ENCODE assay signal across 13 cellular contexts in the genomic region with DNA sequence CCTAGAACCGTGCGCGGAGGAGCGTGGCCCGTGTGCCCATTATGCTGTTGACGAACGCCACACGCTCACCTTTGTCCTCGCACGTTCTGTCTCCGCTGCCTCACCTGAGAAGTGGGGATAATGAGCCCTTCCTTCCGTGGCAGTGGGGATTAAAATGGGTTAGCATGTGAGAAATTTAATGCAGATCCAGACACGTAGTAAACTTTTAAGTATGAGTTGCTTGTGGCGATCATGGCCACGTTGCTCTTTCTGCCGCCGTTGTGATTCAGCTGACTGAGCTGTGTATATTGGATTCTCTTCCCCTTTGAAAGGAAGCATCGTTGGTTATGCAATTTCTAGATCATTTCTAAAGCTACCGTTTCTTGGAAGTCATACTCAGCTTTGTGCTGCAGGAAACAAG. TPM values are rescaled to one million over a fixed set of nuclear protein-coding genes. Genes with fewer than 3 reads are reported as not detected.
A peak's percentile ranks its signal among the peaks of the same experiment; 100 is the strongest.
DNase-seq lines count a peak whose midpoint lies in the region; ATAC-seq, FAIRE-seq and TF ChIP-seq lines count a peak whose summit lies in the region.
"Had no signal": no experiment of that assay in that cellular context is flagged by ENCODE, and none has a peak within 500 bp of the region (broad histone marks: within the 10 kb centered on the region; RNA-seq: fewer than 3 reads in every experiment).

No MANE protein-coding gene starts in this region.

- peaks cover 53% of the 10 kb centered on the region for H3K4me1 ChIP-seq in CD4-positive, CD25-positive, alpha-beta regulatory T cell (ENCODE audit: control insufficient read depth, insufficient read depth, low read length, poor library complexity, severe bottlenecking)
- H3K4me1 ChIP-seq in K562 (replicated peaks in 1 of 2; ENCODE audit: control insufficient read depth in 2 of 2, insufficient read depth in 2 of 2, low read length in 2 of 2) = peaks cover 28 to 42% of the 10 kb centered on the region in 2 experiments
- peaks cover 46 to 49% of the 10 kb centered on the region in 2 donors for H3K4me1 ChIP-seq in mucosa of rectum (ENCODE audit: control insufficient read depth in 2 of 2, insufficient read depth in 2 of 2, low read length in 2 of 2)
- H3K4me1 ChIP-seq in mesendoderm (ENCODE audit: control insufficient read depth, low read depth, low read length) = peaks cover 6% of the 10 kb centered on the region
- H3K4me1 ChIP-seq in H9 (ENCODE audit: insufficient read depth, low read length) = no peaks in the 10 kb centered on the region

- peak overlapping the region; percentile 69 for H3K27ac ChIP-seq in CD4-positive, CD25-positive, alpha-beta regulatory T cell (ENCODE audit: insufficient read depth, low read length, poor library complexity, severe bottlenecking)
- H3K27ac ChIP-seq in K562 (ENCODE audit: extremely low read depth, low read depth, low read length) = no peak overlapping the region
- H3K27ac ChIP-seq in mucosa of rectum (ENCODE audit: low read depth in 2 of 2, low read length in 2 of 2) = peak overlapping the region; percentile 88 to 91
- H3K27ac ChIP-seq in mesendoderm (ENCODE audit: low read depth, low read length) = no peak overlapping the region
- H3K27ac ChIP-seq in H9 (ENCODE audit: insufficient read length, low read depth, low read length) = no peak overlapping the region
- H3K27ac ChIP-seq: psoas muscle had no signal

- H4K5ac ChIP-seq in mesendoderm (ENCODE audit: low read length) (no peak overlapping the region), H9 (ENCODE audit: insufficient read length, low read depth, low read length) (no peak overlapping the region)

- H4K20me1 ChIP-seq in K562 (replicated peaks; ENCODE audit: control insufficient read depth, insufficient read depth, low read length) (peaks cover 62% of the 10 kb centered on the region), H9 (ENCODE audit: control insufficient read depth, insufficient read depth, insufficient read length) (peaks cover 5% of the 10 kb centered on the region)

- H3K36me3 ChIP-seq in CD4-positive, CD25-positive, alpha-beta regulatory T cell (ENCODE audit: control insufficient read depth, insufficient read depth, low read length) = peaks cover 17% of the 10 kb centered on the region
- H3K36me3 ChIP-seq in K562 (ENCODE audit: control insufficient read depth, insufficient read depth, low read length) (peaks cover 86% of the 10 kb centered on the region; the same call in 2 of the 3 replicates), mucosa of rectum (ENCODE audit: control insufficient read depth in 2 of 2, insufficient read depth in 2 of 2, low read length in 2 of 2) (peaks cover 22 to 24% of the 10 kb centered on the region in 2 donors), mesendoderm (ENCODE audit: control insufficient read depth, insufficient read depth, low read length) (no peaks in the 10 kb centered on the region)

- H2BK12ac ChIP-seq in H9 (ENCODE audit: insufficient read length, low read depth, low read length) = no peak overlapping the region

- H2BK120ac ChIP-seq in mesendoderm (ENCODE audit: low read depth, low read length) = no peak overlapping the region
- H2BK120ac ChIP-seq in H9 (ENCODE audit: low read depth, low read length, poor library complexity, severe bottlenecking) = no peak overlapping the region

- no peak overlapping the region for H2AK5ac ChIP-seq in mesendoderm (ENCODE audit: low read length)
- H2AK5ac ChIP-seq in H9 (ENCODE audit: insufficient read length, low read length) = no peak overlapping the region

- H3K4me2 ChIP-seq in K562 (ENCODE audit: insufficient read depth, low read length) (no peak overlapping the region), mesendoderm (ENCODE audit: low read length) (no peak overlapping the region), H9 (ENCODE audit: insufficient read depth, insufficient read length, low read length) (no peak overlapping the region)

- H2BK15ac ChIP-seq in mesendoderm (replicated peaks; ENCODE audit: low read depth) (no peak overlapping the region), H9 (ENCODE audit: low read depth, low read length) (no peak overlapping the region)

- H2BK5ac ChIP-seq in mesendoderm (ENCODE audit: low read length) (no peak overlapping the region), H9 (ENCODE audit: insufficient read length, low read length) (no peak overlapping the region)

- TF ChIP-seq EP300 in K562 (IDR thresholded peaks at IDR 0.05; ENCODE audit: low read length) = no peak

- peaks cover 20 to 81% (median 69%) of the 10 kb centered on the region in 4 donors for H3K4me1 Mint-ChIP-seq in CD4-positive, CD25-positive, alpha-beta regulatory T cell
- H3K4me1 Mint-ChIP-seq in H9 = peaks cover 20 to 29% of the 10 kb centered on the region in 2 experiments

- peak in 1 of 3 donors; percentile 77 for DNase-seq in CD4-positive, CD25-positive, alpha-beta regulatory T cell
- DNase-seq in NOMO-1 treated with DMSO at 0.1 percent for 48 hours (lab: John Stamatoyannopoulos, UW; ENCODE audit: unreplicated experiment) = peak; percentile 94
- DNase-seq in K562 (ENCODE audit: extremely low read depth in 1 of 4, low spot score in 3 of 4) = no peak
- DNase-seq in mesendoderm = no peak
- DNase-seq in H9 = no peak
- DNase-seq in GOT3 (lab: John Stamatoyannopoulos, UW) = no peak
- DNase-seq in kidney glomerular epithelial cell (lab: John Stamatoyannopoulos, UW) = no peak
- DNase-seq: activated CD4-positive, CD25-positive, alpha-beta regulatory T cell; NCI-H2029; PC-3; psoas muscle had no signal

- H3K9me3 Mint-ChIP-seq in CD4-positive, CD25-positive, alpha-beta regulatory T cell = no peaks in the 10 kb centered on the region
- H3K9me3 Mint-ChIP-seq in H9 = no peaks in the 10 kb centered on the region

- no peak overlapping the region for H3K14ac ChIP-seq in H9 (ENCODE audit: insufficient read depth, low read length)

- H3K4me3 ChIP-seq in CD4-positive, CD25-positive, alpha-beta regulatory T cell (ENCODE audit: low read depth, low read length) = peak overlapping the region; percentile 77
- H3K4me3 ChIP-seq in K562 = no peak overlapping the region
- no peak overlapping the region for H3K4me3 ChIP-seq in mucosa of rectum (ENCODE audit: low read length in 2 of 2)
- no peak overlapping the region for H3K4me3 ChIP-seq in mesendoderm (ENCODE audit: low read length)
- H3K4me3 ChIP-seq: GM12878, psoas muscle had no signal

- TF ChIP-seq POLR2A in K562 (conservative IDR thresholded peaks at IDR 0.05) = no peak

- no peaks in the 10 kb centered on the region for H3K27me3 ChIP-seq in CD4-positive, CD25-positive, alpha-beta regulatory T cell (ENCODE audit: control insufficient read depth, insufficient read depth, low read length)
- H3K27me3 ChIP-seq in K562 (ENCODE audit: control insufficient read depth in 2 of 2, insufficient read depth in 2 of 2, low read length in 2 of 2) (no peaks in the 10 kb centered on the region), mucosa of rectum (ENCODE audit: control insufficient read depth in 2 of 2, insufficient read depth in 2 of 2, low read length in 2 of 2) (no peaks in the 10 kb centered on the region), mesendoderm (ENCODE audit: insufficient read depth, low read length, poor library complexity) (no peaks in the 10 kb centered on the region), H9 (ENCODE audit: insufficient read depth, low read length) (no peaks in the 10 kb centered on the region)

- WGBS in K562 (ENCODE audit: insufficient coverage, low coverage, missing lambda C conversion rate) = 77% methylated on average over 18 of the region's 19 CpGs
- WGBS in mesendoderm (ENCODE audit: extremely low coverage, insufficient coverage, low lambda C conversion rate) = no CpG with 5 or more reads among the region's 19 CpGs
- no CpG with 5 or more reads among the region's 19 CpGs for WGBS in H9 (ENCODE audit: extremely low coverage, insufficient read length, low lambda C conversion rate)

- H2AFZ ChIP-seq in K562 (ENCODE audit: low read depth, low read length) (no peak overlapping the region), H9 (ENCODE audit: low read length) (no peak overlapping the region)

- peaks cover 15% of the 10 kb centered on the region for H3K9me1 ChIP-seq in K562 (ENCODE audit: control insufficient read depth, insufficient read depth, low read length)

- H3K9ac ChIP-seq in K562 (ENCODE audit: insufficient read depth in 1 of 2, low read depth in 2 of 2, low read length in 2 of 2) (peak overlapping the region in 1 of 2 experiments; percentile 75; a peak in 1 of 4 replicates), mucosa of rectum (ENCODE audit: low read depth in 1 of 2, low read length in 2 of 2) (peak overlapping the region in 1 of 2 donors; percentile 60), mesendoderm (ENCODE audit: low read length) (no peak overlapping the region), H9 (ENCODE audit: extremely low read depth, insufficient read length, low read length) (no peak overlapping the region)

- H4K8ac ChIP-seq in mesendoderm (ENCODE audit: low read depth, low read length) (no peak overlapping the region), H9 (replicated peaks; ENCODE audit: insufficient read length, low read depth, low read length) (no peak overlapping the region)

- no peak for TF ChIP-seq RAD21 in K562 (CRISPR knock-in tag; conservative IDR thresholded peaks at IDR 0.05 in 1 of 2, IDR thresholded peaks at IDR 0.05 in 1 of 2)

- CTCF ChIA-PET in K562 (lab: Yijun Ruan, JAX; ENCODE audit: low intra/inter-chr PET ratio) = no interaction called here

- H3K23ac ChIP-seq in mesendoderm (ENCODE audit: low read length) (no peak overlapping the region), H9 (ENCODE audit: insufficient read length, low read depth, low read length) (no peak overlapping the region)

- in situ Hi-C loops in K562 (cut with MboI) = no loop called here

- H3K4me3 Mint-ChIP-seq in CD4-positive, CD25-positive, alpha-beta regulatory T cell = peak overlapping the region; percentile 48 to 88 (median 84)
- no peak overlapping the region for H3K4me3 Mint-ChIP-seq in H9

- H3K79me2 ChIP-seq in K562 (ENCODE audit: control insufficient read depth, insufficient read depth, low read length) (peaks cover 85% of the 10 kb centered on the region), mesendoderm (ENCODE audit: control insufficient read depth, insufficient read depth, low read length) (no peaks in the 10 kb centered on the region), H9 (ENCODE audit: insufficient read depth, low read length) (no peaks in the 10 kb centered on the region; the same call in 1 of the 2 replicates)

- no peak for TF ChIP-seq CTCF in K562 (IDR thresholded peaks at IDR 0.05 in 2 of 3, conservative IDR thresholded peaks at IDR 0.05 in 1 of 3; ENCODE audit: insufficient read depth in 2 of 3, low read depth in 1 of 3, low read length in 3 of 3)
- no peak for TF ChIP-seq CTCF in H9 (conservative IDR thresholded peaks at IDR 0.05)

- no peak overlapping the region for H3T11ph ChIP-seq in H9 (ENCODE audit: low read length)

- FAIRE-seq in K562 (lab: Jason Lieb, UNC) = no peak

- no peaks in the 10 kb centered on the region for H3K23me2 ChIP-seq in H9 (ENCODE audit: insufficient read length, low read depth, low read length, poor library complexity, severe bottlenecking)

- no peaks in the 10 kb centered on the region for H3K79me1 ChIP-seq in mesendoderm (ENCODE audit: low read length)
- no peaks in the 10 kb centered on the region for H3K79me1 ChIP-seq in H9 (ENCODE audit: insufficient read depth, low read depth, low read length, poor library complexity, severe bottlenecking)

- no peak overlapping the region for H3K18ac ChIP-seq in mesendoderm (ENCODE audit: low read length)
- no peak overlapping the region for H3K18ac ChIP-seq in H9 (ENCODE audit: insufficient read length, low read depth, low read length)

- H3K4ac ChIP-seq in mesendoderm (ENCODE audit: low read depth, low read length) (no peak overlapping the region), H9 (ENCODE audit: low read depth, low read length) (no peak overlapping the region)

- POLR2A ChIA-PET in K562 (lab: Yijun Ruan, JAX) = interaction anchor here (0.7 to 3.1 kb wide), 8 partner anchors 8 to 58 kb away, joined by 3 to 28 read pairs (median 5); partner anchors contain the start of gene TBC1D14

- intact Hi-C loops in K562 (cut with micrococcal nuclease) = no loop called here

- no peak for ATAC-seq in CD4-positive, CD25-positive, alpha-beta regulatory T cell (ENCODE audit: low read depth in 2 of 2)
- ATAC-seq in K562 = no peak
- ATAC-seq: PC-3 had no signal

- H2BK20ac ChIP-seq in H9 (ENCODE audit: low read depth, low read length, poor library complexity, severe bottlenecking) = no peak overlapping the region

- H3K56ac ChIP-seq in mesendoderm (ENCODE audit: low read length) (no peak overlapping the region), H9 (ENCODE audit: insufficient read length, low read depth, low read length) (no peak overlapping the region)

- peak overlapping the region; percentile 88 to 96 (median 94) for H3K27ac Mint-ChIP-seq in CD4-positive, CD25-positive, alpha-beta regulatory T cell
- H3K27ac Mint-ChIP-seq in H9 = 0 out of 7 replicates have a peak overlapping the region, but pooled peaks of 1 of the 3 experiments have one; percentile 27

- H3K27me3 Mint-ChIP-seq in CD4-positive, CD25-positive, alpha-beta regulatory T cell = no peaks in the 10 kb centered on the region
- no peaks in the 10 kb centered on the region for H3K27me3 Mint-ChIP-seq in H9 (ENCODE audit: low read depth)

- no peaks in the 10 kb centered on the region for H3K9me3 ChIP-seq in CD4-positive, CD25-positive, alpha-beta regulatory T cell (ENCODE audit: control insufficient read depth in 2 of 2, low read length in 2 of 2)
- no peaks in the 10 kb centered on the region for H3K9me3 ChIP-seq in K562 (replicated peaks; ENCODE audit: control insufficient read depth, insufficient read depth, low read depth, low read length)
- H3K9me3 ChIP-seq in mucosa of rectum (ENCODE audit: control insufficient read depth in 2 of 2, low read length in 2 of 2) = no peaks in the 10 kb centered on the region
- no peaks in the 10 kb centered on the region for H3K9me3 ChIP-seq in H9 (ENCODE audit: control insufficient read depth, low read depth, low read length)
- H3K9me3 ChIP-seq: psoas muscle had no signal

- BruUV-seq in K562 (replicated peaks; lab: Mats Ljungman, UMichigan) = no TSS peak

- no peak overlapping the region for H4K91ac ChIP-seq in H9 (ENCODE audit: insufficient read length, low read depth, low read length)

- H3K36me3 Mint-ChIP-seq in CD4-positive, CD25-positive, alpha-beta regulatory T cell = peaks cover 48% of the 10 kb centered on the region
- H3K36me3 Mint-ChIP-seq in H9 (ENCODE audit: insufficient read depth in 1 of 3, low read depth in 3 of 3) = peaks cover 12 to 29% (median 26%) of the 10 kb centered on the region in 3 experiments; a peak in 5 of 7 replicates

RNA-seq across cellular contexts. Expression of gene TBC1D14, which starts 16.5 kb away (rescaled TPM):
- total RNA-seq in CD4-positive, CD25-positive, alpha-beta regulatory T cell = 67.7 TPM
- polyA plus RNA-seq in CD4-positive, CD25-positive, alpha-beta regulatory T cell = 10 to 100 TPM; 46.6 to 63.0 (median 52.0) TPM
- total RNA-seq in K562 (2011; cell fraction: chromatin; rRNA removed; ENCODE audit: low replicate concordance) = 61.0 and 70.3 TPM in 2 replicates
- total RNA-seq in K562 (2011; cell fraction: nucleolus; rRNA removed) = 50.4 and 54.0 TPM in 2 replicates
- 45.9 and 49.3 TPM in 2 replicates for total RNA-seq in K562 (2011; cell fraction: nucleoplasm; rRNA removed)
- total RNA-seq in K562 (2014; rRNA removed) = 50.2 and 54.4 TPM in 2 replicates
- 44.8 and 45.5 TPM in 2 replicates for total RNA-seq in K562 (2014; rRNA removed; fragmentation: Illumina TruSeq; extraction: Trizol)
- total RNA-seq in K562 (2015; rRNA removed; fragmentation: Illumina TruSeq; extraction: Trizol) = 55.8 and 57.7 TPM in 2 replicates
- total RNA-seq in K562 (2021) = 55.4 and 59.6 TPM in 2 replicates
- 31.4 and 41.2 TPM in 2 replicates for polyA plus RNA-seq in K562 (2011; rRNA removed)
- 37.0 and 43.7 TPM in 2 replicates for polyA plus RNA-seq in K562 (2011; cell fraction: cytosol; rRNA removed)
- 37.0 and 46.2 TPM in 2 replicates for polyA plus RNA-seq in K562 (2011; cell fraction: nucleus; rRNA removed)
- 45.4 TPM in 2 replicates for polyA plus RNA-seq in K562 (2012)
- 46.2 and 47.7 TPM in 2 replicates for polyA plus RNA-seq in K562 (2014; fragmentation: Illumina TruSeq; extraction: Trizol)
- 1 to 10 TPM; 2.1 to 2.7 TPM for polyA plus RNA-seq in K562 (2014; fragmentation: Nextera tagmentation; extraction: Ambion mirVana)
- 43.3 and 50.8 TPM in 2 replicates for polyA plus RNA-seq in K562 (2014; rRNA removed)
- 51.1 and 64.3 TPM in 2 replicates for polyA minus RNA-seq in K562 (2011; rRNA and poly(A)+ RNA removed)
- polyA minus RNA-seq in K562 (2011; cell fraction: cytosol; rRNA and poly(A)+ RNA removed) = 29.6 and 35.1 TPM in 2 replicates
- polyA minus RNA-seq in K562 (2011; cell fraction: nucleus; rRNA and poly(A)+ RNA removed) = 26.1 and 34.0 TPM in 2 replicates
- polyA plus RNA-seq in mesendoderm (2013, experiment 1 of 2) = 28.0 TPM
- 30.1 TPM for polyA plus RNA-seq in mesendoderm (2013, experiment 2 of 2)
- total RNA-seq in H9 (2021) = 44.5 and 50.2 TPM in 2 replicates

Comparison
In these comparisons a context has a peak if more than half of its experiments do, and no peak if none do; other contexts are left out.
1. H3K27ac ChIP-seq: peak in CD4-positive, CD25-positive, alpha-beta regulatory T cell (single experiment) and mucosa of rectum (2 of 2); none in K562 (single experiment), mesendoderm (single experiment) and H9 (single experiment).
2. H3K4me3 Mint-ChIP-seq: peak in CD4-positive, CD25-positive, alpha-beta regulatory T cell (4 of 4); none in H9 (0 of 2).